In genomic region chr3:42880183-42880582, GRCh38 we compare ENCODE assay signal across 2 cellular contexts.
TF ChIP-seq lines count a peak whose summit lies in the region.

No MANE protein-coding gene starts in this region.

TF ChIP-seq in liver, 16 proteins besides CTCF, POLR2A, EP300 and RAD21:
- TF ChIP-seq JUND (IDR thresholded peaks at IDR 0.05) = no peak
- no peak for TF ChIP-seq FOXA2 (IDR thresholded peaks at IDR 0.05)
- TF ChIP-seq YY1 (IDR thresholded peaks at IDR 0.05) = no peak

TF ChIP-seq in HepG2, 621 proteins besides CTCF, POLR2A, EP300 and RAD21:
- TF ChIP-seq AKNA (CRISPR knock-in tag; IDR thresholded peaks at IDR 0.05; ENCODE audit: borderline replicate concordance) = no peak
TF ChIP-seq in HepG2: peak in this region for 0.
